In the genomic region with DNA sequence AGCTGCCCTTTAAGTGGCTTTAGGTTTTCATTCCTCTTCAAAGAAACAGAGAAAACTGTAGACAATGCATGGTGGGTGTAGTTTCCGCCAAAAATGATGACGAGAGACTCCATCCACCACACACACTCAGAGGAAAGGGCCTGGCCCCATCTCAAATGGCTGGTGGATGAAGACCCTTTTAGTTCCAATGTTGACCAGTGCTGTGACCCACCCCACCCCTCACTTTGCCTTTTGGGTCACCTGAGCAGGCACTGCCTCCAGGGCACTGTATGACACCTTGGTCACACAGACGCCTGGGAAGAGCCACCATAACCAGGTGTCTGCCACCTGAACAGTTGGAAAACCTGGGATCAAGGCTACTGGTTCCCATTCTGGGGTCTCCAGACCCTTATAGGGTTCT, we compare ENCODE assay signal across 21 cellular contexts.
DNase-seq lines count a peak whose midpoint lies in the region; TF ChIP-seq lines count a peak whose summit lies in the region.
"Had no signal": no experiment of that assay in that cellular context is flagged by ENCODE, and none has a peak within 500 bp of the region (broad histone marks: within the 10 kb centered on the region; RNA-seq: fewer than 3 reads in every experiment).

No MANE protein-coding gene starts in this region.

- H3K27me3 Mint-ChIP-seq in progenitor cell of endocrine pancreas, result no peaks in the 10 kb centered on the region
- peaks cover 12% of the 10 kb centered on the region for H3K27me3 Mint-ChIP-seq in activated naive CD4-positive, alpha-beta T cell treated with anti-CD3 and anti-CD28 coated beads, Interleukin-2, amount 10 ng/mL, durations not matched to agents 7 days and 5 days

- no peak overlapping the region for H3K4me3 Mint-ChIP-seq in progenitor cell of endocrine pancreas (ENCODE audit: low read depth)
- no peak overlapping the region for H3K4me3 Mint-ChIP-seq in activated naive CD4-positive, alpha-beta T cell treated with anti-CD3 and anti-CD28 coated beads, Interleukin-2, amount 10 ng/mL, durations not matched to agents 7 days and 5 days
- H3K4me3 Mint-ChIP-seq: CD14-positive monocyte; CD4-positive, CD25-positive, alpha-beta regulatory T cell; CD8-positive, alpha-beta memory T cell had no signal

- no peak for TF ChIP-seq CTCF in progenitor cell of endocrine pancreas (IDR thresholded peaks at IDR 0.05; ENCODE audit: unreplicated experiment)

- no peak overlapping the region for H3K27ac Mint-ChIP-seq in progenitor cell of endocrine pancreas
- H3K27ac Mint-ChIP-seq in activated naive CD4-positive, alpha-beta T cell treated with anti-CD3 and anti-CD28 coated beads, Interleukin-2, amount 10 ng/mL, durations not matched to agents 7 days and 5 days, result no peak overlapping the region
- H3K27ac Mint-ChIP-seq: CD14-positive monocyte; CD4-positive, alpha-beta memory T cell; CD4-positive, CD25-positive, alpha-beta regulatory T cell; CD8-positive, alpha-beta memory T cell had no signal

- peaks cover 3% of the 10 kb centered on the region for H3K9me3 Mint-ChIP-seq in progenitor cell of endocrine pancreas (ENCODE audit: low read depth)
- no peaks in the 10 kb centered on the region for H3K9me3 Mint-ChIP-seq in activated naive CD4-positive, alpha-beta T cell treated with anti-CD3 and anti-CD28 coated beads, Interleukin-2, amount 10 ng/mL, durations not matched to agents 7 days and 5 days

- CTCF ChIA-PET in activated naive CD4-positive, alpha-beta T cell treated with anti-CD3 and anti-CD28 coated beads, Interleukin-2, amount 10 ng/mL, durations not matched to agents 7 days and 5 days (lab: Charles Lee), result no interaction called here

- DNase-seq in islet precursor cell (peak; percentile 30), mesenteric fat pad (ENCODE audit: low spot score) (peak; percentile 24), progenitor cell of endocrine pancreas (ENCODE audit: low spot score, unreplicated experiment) (peak; percentile 0), NOMO-1 treated with dmso at 0.1 percent for 144 hours (lab: John Stamatoyannopoulos, UW; ENCODE audit: unreplicated experiment) (no peak), SKM-1 (lab: John Stamatoyannopoulos, UW; ENCODE audit: unreplicated experiment) (no peak)
- DNase-seq in activated naive CD4-positive, alpha-beta T cell treated with anti-CD3 and anti-CD28 coated beads, Interleukin-2, amount 10 ng/mL, durations not matched to agents 7 days and 5 days, result no peak
- DNase-seq: 8988T; ACHN; BE2C; C1 segment of cervical spinal cord; CD4-positive, alpha-beta memory T cell; CD4-positive, CD25-positive, alpha-beta regulatory T cell; CD8-positive, alpha-beta memory T cell; COR-L47; DMS 273 treated with DMSO at 0.1 percent for 48 hours; DMS153; DMS53; DND-41; EL; GDM1 had no signal

- H3K4me1 Mint-ChIP-seq in progenitor cell of endocrine pancreas (ENCODE audit: low read depth), result no peaks in the 10 kb centered on the region
- H3K4me1 Mint-ChIP-seq in activated naive CD4-positive, alpha-beta T cell treated with anti-CD3 and anti-CD28 coated beads, Interleukin-2, amount 10 ng/mL, durations not matched to agents 7 days and 5 days, result peaks cover 2% of the 10 kb centered on the region
- H3K4me1 Mint-ChIP-seq: CD14-positive monocyte; CD4-positive, alpha-beta memory T cell; CD4-positive, CD25-positive, alpha-beta regulatory T cell; CD8-positive, alpha-beta memory T cell had no signal

- H3K36me3 Mint-ChIP-seq in progenitor cell of endocrine pancreas (ENCODE audit: insufficient read depth), result peaks cover 6% of the 10 kb centered on the region
- no peaks in the 10 kb centered on the region for H3K36me3 Mint-ChIP-seq in activated naive CD4-positive, alpha-beta T cell treated with anti-CD3 and anti-CD28 coated beads, Interleukin-2, amount 10 ng/mL, durations not matched to agents 7 days and 5 days
- H3K36me3 Mint-ChIP-seq: CD14-positive monocyte; CD4-positive, alpha-beta memory T cell; CD4-positive, CD25-positive, alpha-beta regulatory T cell had no signal

Comparison
In these comparisons a context has a peak if more than half of its experiments do, and no peak if none do; other contexts are left out.
1. DNase-seq: peak in islet precursor cell (single experiment), mesenteric fat pad (single experiment) and progenitor cell of endocrine pancreas (single experiment); none in activated naive CD4-positive, alpha-beta T cell treated with anti-CD3 and anti-CD28 coated beads, Interleukin-2, amount 10 ng/mL, durations not matched to agents 7 days and 5 days (single experiment), NOMO-1 treated with dmso at 0.1 percent for 144 hours (single experiment) and SKM-1 (single experiment).